Comparison of ENCODE assay signal across 30 cellular contexts in the genomic region with DNA sequence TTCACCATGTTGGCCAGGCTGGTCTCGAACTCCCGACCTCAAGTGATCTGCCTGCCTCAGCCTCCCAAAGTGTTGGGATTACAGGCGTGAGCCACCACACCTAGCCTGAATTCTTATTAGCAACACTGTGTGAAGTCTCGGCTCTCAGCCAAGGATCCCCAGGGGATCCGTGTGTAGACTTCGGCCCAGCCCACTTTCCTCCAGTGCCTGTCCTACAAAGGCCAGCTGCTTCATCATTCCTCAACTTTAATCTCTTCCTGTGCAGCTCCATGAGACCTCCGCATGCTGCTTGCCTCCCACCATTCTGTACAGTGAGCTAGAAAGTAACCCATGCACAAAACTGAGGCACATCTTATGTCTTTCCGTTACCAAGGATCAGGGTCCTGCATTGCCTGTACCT.
"Had no signal": no experiment of that assay in that cellular context is flagged by ENCODE, and none has a peak within 500 bp of the region (broad histone marks: within the 10 kb centered on the region; RNA-seq: fewer than 3 reads in every experiment).

No MANE protein-coding gene starts in this region.

- H3K27me3 ChIP-seq: adrenal gland, breast epithelium, MG63 had no signal

- H3K27ac Mint-ChIP-seq: activated CD8-positive, alpha-beta T cell treated with anti-CD3 and anti-CD28 coated beads for 36 hours; activated naive CD4-positive, alpha-beta T cell treated with anti-CD3 and anti-CD28 coated beads for 36 hours; activated naive CD8-positive, alpha-beta T cell treated with anti-CD3 and anti-CD28 coated beads, Interleukin-2, amount 10 ng/mL, durations not matched to agents 7 days and 5 days; activated T-helper 1 cell treated with anti-CD3 and anti-CD28 coated beads, Interleukin-12 subunit alpha, Interleukin-12 subunit beta, Interleukin-2, Interleukin-4 antibody, amounts not matched to agents 30 ng/mL and 10 ng/mL and 1 ng/mL, durations not matched to agents 14 hours and 24 hours and 36 hours; IgD-negative memory B cell had no signal

- H3K4me3 Mint-ChIP-seq: activated CD8-positive, alpha-beta T cell treated with anti-CD3 and anti-CD28 coated beads for 36 hours; activated naive CD4-positive, alpha-beta T cell treated with anti-CD3 and anti-CD28 coated beads for 36 hours; activated naive CD8-positive, alpha-beta T cell treated with anti-CD3 and anti-CD28 coated beads, Interleukin-2, amount 10 ng/mL, durations not matched to agents 7 days and 5 days; activated T-helper 1 cell treated with anti-CD3 and anti-CD28 coated beads, Interleukin-12 subunit alpha, Interleukin-12 subunit beta, Interleukin-2, Interleukin-4 antibody, amounts not matched to agents 30 ng/mL and 10 ng/mL and 1 ng/mL, durations not matched to agents 14 hours and 24 hours and 36 hours; IgD-negative memory B cell had no signal

- H3K4me2 ChIP-seq: KMS-11, SK-N-SH had no signal

- H3K27me3 Mint-ChIP-seq: activated CD8-positive, alpha-beta T cell treated with anti-CD3 and anti-CD28 coated beads for 36 hours; activated naive CD8-positive, alpha-beta T cell treated with anti-CD3 and anti-CD28 coated beads, Interleukin-2, amount 10 ng/mL, durations not matched to agents 7 days and 5 days; IgD-negative memory B cell had no signal

- H3K9me3 Mint-ChIP-seq: activated CD8-positive, alpha-beta T cell treated with anti-CD3 and anti-CD28 coated beads for 36 hours; activated naive CD4-positive, alpha-beta T cell treated with anti-CD3 and anti-CD28 coated beads for 36 hours; activated T-helper 1 cell treated with anti-CD3 and anti-CD28 coated beads, Interleukin-12 subunit alpha, Interleukin-12 subunit beta, Interleukin-2, Interleukin-4 antibody, amounts not matched to agents 30 ng/mL and 10 ng/mL and 1 ng/mL, durations not matched to agents 14 hours and 24 hours and 36 hours had no signal

- DNase-seq: activated CD4-positive, alpha-beta T cell treated with anti-CD3 and anti-CD28 coated beads for 4 hours; activated CD8-positive, alpha-beta memory T cell treated with anti-CD3 and anti-CD28 coated beads, Interleukin-2, amount 50 U/mL, for 4 hours; activated CD8-positive, alpha-beta T cell treated with anti-CD3 and anti-CD28 coated beads for 36 hours; activated effector memory CD4-positive, alpha-beta T cell treated with anti-CD3 and anti-CD28 coated beads, Interleukin-2, amount 50 U/mL, for 16 hours; activated naive CD4-positive, alpha-beta T cell treated with anti-CD3 and anti-CD28 coated beads for 36 hours; activated naive CD8-positive, alpha-beta T cell treated with anti-CD3 and anti-CD28 coated beads, Interleukin-2, amount 10 ng/mL, durations not matched to agents 7 days and 5 days; adrenal gland; anterior cingulate cortex; caudate nucleus; MG63; MV-4-11; NCI-H1092 treated with DMSO at 0.1 percent for 48 hours; NCI-H1417 treated with DMSO at 0.1 percent for 48 hours; NCI-H1694 treated with DMSO at 0.1 percent for 48 hours; NCI-H2029 treated with DMSO at 0.1 percent for 48 hours; NCI-H345; NCI-H510A; NCI-H774; NK-92 treated with Interleukin-12 subunit alpha and Interleukin-12 subunit beta, amount 100 ng/mL, for 24 hours; OCI-M1; RPMI8226; SK-N-SH; T-helper 1 cell had no signal

- H3K27ac ChIP-seq: adrenal gland, breast epithelium, KMS-11 had no signal

- H3K4me1 ChIP-seq: adrenal gland, breast epithelium had no signal

- H3K9me3 ChIP-seq: adrenal gland, breast epithelium, MG63, SK-N-SH had no signal

- H3K4me1 Mint-ChIP-seq: activated naive CD8-positive, alpha-beta T cell treated with anti-CD3 and anti-CD28 coated beads, Interleukin-2, amount 10 ng/mL, durations not matched to agents 7 days and 5 days; IgD-negative memory B cell had no signal

- H3K9me2 ChIP-seq: SK-N-SH had no signal

- H3K4me3 ChIP-seq: adrenal gland, breast epithelium, MG63 had no signal

- ATAC-seq: activated CD4-positive, CD25-positive, alpha-beta regulatory T cell treated with anti-CD3 and anti-CD28 coated beads, Interleukin-2, amount 50 U/mL, for 24 hours; activated CD8-positive, alpha-beta T cell treated with anti-CD3 and anti-CD28 coated beads for 36 hours; Panc1; Right ventricle myocardium inferior had no signal

- H3K36me3 ChIP-seq: adrenal gland, breast epithelium, MG63 had no signal
